Comparison of ENCODE assay signal across 24 cellular contexts in genomic region chr14:94919896-94920295, GRCh38.
DNase-seq lines count a peak whose midpoint lies in the region; ATAC-seq, FAIRE-seq and TF ChIP-seq lines count a peak whose summit lies in the region.
"Had no signal": no experiment of that assay in that cellular context is flagged by ENCODE, and none has a peak within 500 bp of the region (broad histone marks: within the 10 kb centered on the region; RNA-seq: fewer than 3 reads in every experiment).

No MANE protein-coding gene starts in this region.

- no peak for TF ChIP-seq POLR2A in breast epithelium (IDR thresholded peaks at IDR 0.05)

- H3K4me3 ChIP-seq in RWPE2 (ENCODE audit: severe bottlenecking), result no peak overlapping the region
- no peak overlapping the region for H3K4me3 ChIP-seq in trophoblast cell (ENCODE audit: low read depth, low read length)
- H3K4me3 ChIP-seq in kidney (ENCODE audit: low read length in 2 of 2), result no peak overlapping the region
- H3K4me3 ChIP-seq in breast epithelium, result no peak overlapping the region
- H3K4me3 ChIP-seq: A549; BLaER1 treated with 17β-estradiol and CSF1 and Interleukin-3, amounts not matched to agents 10 nM and 100 nM; GM23338; HAP-1 had no signal

- no peak overlapping the region for H3K4ac ChIP-seq in trophoblast cell (ENCODE audit: low read depth, low read length)

- peak; percentile 37 for DNase-seq in RWPE2 (ENCODE audit: low spot score)
- DNase-seq in islet precursor cell, result peak; percentile 30
- DNase-seq in trophoblast cell, result no peak
- DNase-seq in progenitor cell of endocrine pancreas (ENCODE audit: low spot score, unreplicated experiment), result no peak
- DNase-seq in kidney, result no peak
- DNase-seq in breast epithelium (ENCODE audit: low spot score in 2 of 2), result no peak
- DNase-seq: 8988T; ACHN; AML-193; BE2C; Calu3; CD4-positive, alpha-beta T cell; COR-L47; DMS53; DMS79 treated with DMSO at 0.1 percent for 48 hours; GF-D8; HFFc6 had no signal

- TF ChIP-seq CTCF in RWPE2 (IDR thresholded peaks at IDR 0.05; ENCODE audit: poor library complexity, severe bottlenecking) (no peak), progenitor cell of endocrine pancreas (IDR thresholded peaks at IDR 0.05; ENCODE audit: unreplicated experiment) (no peak), kidney (IDR thresholded peaks at IDR 0.05; ENCODE audit: borderline replicate concordance, extremely low read depth, insufficient read depth) (no peak), breast epithelium (IDR thresholded peaks at IDR 0.05) (no peak)

- no peak overlapping the region for H3K23ac ChIP-seq in trophoblast cell (ENCODE audit: low read length)

- H3K4me1 ChIP-seq in RWPE2 (ENCODE audit: insufficient read depth, poor library complexity, severe bottlenecking) (no peaks in the 10 kb centered on the region), trophoblast cell (ENCODE audit: control insufficient read depth in 1 of 2, insufficient read depth in 2 of 2, low read length in 2 of 2) (no peaks in the 10 kb centered on the region), kidney (ENCODE audit: control insufficient read depth in 1 of 2, insufficient read depth in 1 of 2, low read depth in 1 of 2, low read length in 2 of 2) (no peaks in the 10 kb centered on the region), breast epithelium (no peaks in the 10 kb centered on the region)
- H3K4me1 ChIP-seq: A549, BE2C, HAP-1 had no signal

- no peak overlapping the region for H4K8ac ChIP-seq in trophoblast cell (ENCODE audit: low read depth, low read length)

- H3K9me3 ChIP-seq in RWPE2 (ENCODE audit: severe bottlenecking), result no peaks in the 10 kb centered on the region
- no peaks in the 10 kb centered on the region for H3K9me3 ChIP-seq in trophoblast cell (ENCODE audit: insufficient read depth, low read depth, low read length)
- H3K9me3 ChIP-seq in kidney (ENCODE audit: control insufficient read depth in 1 of 2, low read length in 2 of 2), result no peaks in the 10 kb centered on the region
- no peaks in the 10 kb centered on the region for H3K9me3 ChIP-seq in breast epithelium
- H3K9me3 ChIP-seq: A549; BE2C; BLaER1 treated with 17β-estradiol and CSF1 and Interleukin-3, amounts not matched to agents 10 nM and 100 nM; HAP-1 had no signal

- H3K27me3 ChIP-seq in RWPE2 (ENCODE audit: insufficient read depth, poor library complexity, severe bottlenecking), result no peaks in the 10 kb centered on the region
- H3K27me3 ChIP-seq in trophoblast cell (ENCODE audit: insufficient read depth, low read length), result no peaks in the 10 kb centered on the region
- H3K27me3 ChIP-seq in breast epithelium, result no peaks in the 10 kb centered on the region
- H3K27me3 ChIP-seq: BLaER1 treated with 17β-estradiol and CSF1 and Interleukin-3, amounts not matched to agents 10 nM and 100 nM had no signal

- H3K36me3 Mint-ChIP-seq in progenitor cell of endocrine pancreas (ENCODE audit: insufficient read depth), result no peaks in the 10 kb centered on the region
- H3K36me3 Mint-ChIP-seq: CD14-positive monocyte had no signal

- H3K9ac ChIP-seq in trophoblast cell (ENCODE audit: low read length), result peak overlapping the region; percentile 37
- H3K9ac ChIP-seq in kidney (ENCODE audit: low read length in 2 of 2), result no peak overlapping the region
- H3K9ac ChIP-seq: BLaER1 treated with 17β-estradiol and CSF1 and Interleukin-3, amounts not matched to agents 10 nM and 100 nM had no signal

- H3K27ac ChIP-seq in RWPE2 (ENCODE audit: poor library complexity, severe bottlenecking) (no peak overlapping the region), trophoblast cell (ENCODE audit: low read depth, low read length) (no peak overlapping the region), kidney (ENCODE audit: low read depth in 2 of 2, low read length in 2 of 2) (no peak overlapping the region), breast epithelium (no peak overlapping the region)
- H3K27ac ChIP-seq: A549; BLaER1 treated with 17β-estradiol and CSF1 and Interleukin-3, amounts not matched to agents 10 nM and 100 nM had no signal

- H3K4me2 ChIP-seq in trophoblast cell (ENCODE audit: low read length), result no peak overlapping the region
- H3K4me2 ChIP-seq: A549; BLaER1 treated with 17β-estradiol and CSF1 and Interleukin-3, amounts not matched to agents 10 nM and 100 nM; GM23338 had no signal

- H3K27me3 Mint-ChIP-seq in progenitor cell of endocrine pancreas, result peaks cover 20% of the 10 kb centered on the region

- H4K12ac ChIP-seq in trophoblast cell (ENCODE audit: low read depth, low read length), result no peak overlapping the region

- ATAC-seq in RWPE2 (ENCODE audit: low read depth), result no peak
- ATAC-seq: GM23338 had no signal

- no peak for FAIRE-seq in kidney (lab: Jason Lieb, UNC)
- FAIRE-seq: A549, GM12891, GM18507 had no signal

- H2BK120ac ChIP-seq in trophoblast cell (ENCODE audit: insufficient read depth, low read length, poor library complexity), result no peak overlapping the region

- peaks cover 2% of the 10 kb centered on the region for H3K9me3 Mint-ChIP-seq in progenitor cell of endocrine pancreas (ENCODE audit: low read depth)
- H3K9me3 Mint-ChIP-seq: CD4-positive, alpha-beta T cell; GM23338 had no signal

- H2BK12ac ChIP-seq in trophoblast cell (ENCODE audit: low read length), result no peak overlapping the region

- H3K36me3 ChIP-seq in RWPE2 (ENCODE audit: low read depth) (no peaks in the 10 kb centered on the region), trophoblast cell (ENCODE audit: control insufficient read depth in 1 of 2, insufficient read depth in 2 of 2, low read length in 2 of 2) (no peaks in the 10 kb centered on the region), kidney (ENCODE audit: control insufficient read depth in 1 of 2, insufficient read depth in 2 of 2, low read length in 2 of 2) (no peaks in the 10 kb centered on the region), breast epithelium (no peaks in the 10 kb centered on the region)
- H3K36me3 ChIP-seq: BE2C; BLaER1 treated with 17β-estradiol and CSF1 and Interleukin-3, amounts not matched to agents 10 nM and 100 nM; HAP-1 had no signal

- no peak overlapping the region for H2AFZ ChIP-seq in trophoblast cell (ENCODE audit: insufficient read depth, low read length, poor library complexity)
- H2AFZ ChIP-seq: GM23338 had no signal

- H3K27ac Mint-ChIP-seq in progenitor cell of endocrine pancreas, result no peak overlapping the region
- H3K27ac Mint-ChIP-seq: CD14-positive monocyte; CD4-positive, alpha-beta T cell; GM23338; HFFc6 had no signal

- no peak overlapping the region for H3K4me3 Mint-ChIP-seq in progenitor cell of endocrine pancreas (ENCODE audit: low read depth)
- H3K4me3 Mint-ChIP-seq: CD14-positive monocyte; CD4-positive, alpha-beta T cell; GM23338; HFFc6 had no signal

- H4K91ac ChIP-seq in trophoblast cell (ENCODE audit: low read depth, low read length), result no peak overlapping the region

- no peak overlapping the region for H2BK5ac ChIP-seq in trophoblast cell (ENCODE audit: low read depth, low read length, poor library complexity)

- intact Hi-C loops in kidney (cut with DNase I), result no loop called here
- intact Hi-C loops in breast epithelium (cut with DNase I; ENCODE audit: low total_unique reads), result no loop called here

- H3K79me2 ChIP-seq in trophoblast cell (ENCODE audit: control insufficient read depth, insufficient read depth, low read length, poor library complexity), result no peaks in the 10 kb centered on the region

- H3K18ac ChIP-seq in trophoblast cell (ENCODE audit: low read length), result no peak overlapping the region

- no peaks in the 10 kb centered on the region for H3K4me1 Mint-ChIP-seq in progenitor cell of endocrine pancreas (ENCODE audit: low read depth)
- H3K4me1 Mint-ChIP-seq: CD14-positive monocyte, GM23338 had no signal

- WGBS in trophoblast cell (ENCODE audit: extremely low coverage, insufficient coverage, insufficient read length), result no CpG with 5 or more reads among the region's 9 CpGs

- H2AK5ac ChIP-seq in trophoblast cell (ENCODE audit: low read length), result no peak overlapping the region

- no peaks in the 10 kb centered on the region for H3K79me1 ChIP-seq in trophoblast cell (ENCODE audit: low read length)

- H3K14ac ChIP-seq in trophoblast cell (ENCODE audit: low read length), result no peak overlapping the region

Comparison
In these comparisons a context has a peak if more than half of its experiments do, and no peak if none do; other contexts are left out.
1. DNase-seq: peak in RWPE2 (single experiment) and islet precursor cell (single experiment); none in trophoblast cell (0 of 2), progenitor cell of endocrine pancreas (single experiment), kidney (single experiment) and breast epithelium (0 of 2).